Comparison of ENCODE assay signal across 23 cellular contexts in the genomic region with DNA sequence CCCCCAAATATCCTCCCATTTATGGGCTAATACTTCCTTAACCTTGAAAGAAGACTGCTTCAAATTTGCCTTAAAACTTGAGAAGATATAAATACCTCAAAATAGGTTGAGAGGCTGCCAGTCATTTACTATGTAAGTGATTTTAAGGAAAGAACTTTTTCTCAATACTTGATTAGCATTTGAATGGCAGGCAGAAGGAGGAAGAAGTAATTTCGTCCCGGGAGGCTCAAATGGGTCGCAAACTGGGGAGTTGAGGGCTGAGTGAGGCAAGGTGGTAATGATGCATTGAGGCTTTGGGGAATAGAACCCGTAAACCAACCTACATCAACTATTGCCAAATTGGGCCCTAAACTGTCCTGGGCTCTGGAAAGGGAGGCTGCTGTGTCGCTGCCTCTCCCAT. TPM values are rescaled to one million over a fixed set of nuclear protein-coding genes. Genes with fewer than 3 reads are reported as not detected.
DNase-seq lines count a peak whose midpoint lies in the region; FAIRE-seq and TF ChIP-seq lines count a peak whose summit lies in the region.
"Had no signal": no experiment of that assay in that cellular context is flagged by ENCODE, and none has a peak within 500 bp of the region (broad histone marks: within the 10 kb centered on the region; RNA-seq: fewer than 3 reads in every experiment).

No MANE protein-coding gene starts in this region.

- H3K56ac ChIP-seq in H9 (ENCODE audit: insufficient read length, low read depth, low read length) (no peak overlapping the region), H1 (replicated peaks; ENCODE audit: insufficient read length, low read depth, low read length) (no peak overlapping the region)

- H3F3A ChIP-seq in neural progenitor cell (ENCODE audit: low read depth), result peaks cover 17% of the 10 kb centered on the region

- H3K23ac ChIP-seq in H9 (ENCODE audit: insufficient read length, low read depth, low read length) (no peak overlapping the region), H1 (ENCODE audit: insufficient read length) (no peak overlapping the region)

- CTCF ChIA-PET in A673 (lab: Charles Lee), result no interaction called here
- CTCF ChIA-PET in H1 (lab: Charles Lee; ENCODE audit: partially characterized antibody), result interaction anchor here (0.7 to 0.8 kb wide), 2 partner anchors 10 to 278 kb away, joined by 3 to 5 read pairs; no protein-coding TSS in a partner anchor

- H3K36me3 ChIP-seq in A673 (ENCODE audit: insufficient read depth, low read length, poor library complexity, severe bottlenecking) (no peaks in the 10 kb centered on the region), H1 (ENCODE audit: control insufficient read depth in 2 of 4, insufficient read depth in 4 of 4, low read length in 3 of 4) (no peaks in the 10 kb centered on the region), neural progenitor cell (no peaks in the 10 kb centered on the region)
- H3K36me3 ChIP-seq: SJCRH30 had no signal

- H3K9ac ChIP-seq in H9 (ENCODE audit: extremely low read depth, insufficient read length, low read length), result no peak overlapping the region
- H3K9ac ChIP-seq in H1 (replicated peaks in 1 of 4; ENCODE audit: extremely low read depth in 1 of 4, low read depth in 3 of 4, low read length in 3 of 4), result no peak overlapping the region
- H3K9ac ChIP-seq in neural progenitor cell, result no peak overlapping the region

- no peak for TF ChIP-seq POLR2A in H1 (IDR thresholded peaks at IDR 0.05; ENCODE audit: control extremely low read depth in 1 of 2, low read depth in 2 of 2, low read length in 2 of 2)

- H3K4me2 ChIP-seq in H9 (ENCODE audit: insufficient read depth, insufficient read length, low read length) (peak overlapping the region; percentile 7), H1 (ENCODE audit: insufficient read depth in 1 of 2, low read depth in 2 of 2, low read length in 2 of 2) (peak overlapping the region; percentile 30 to 53), neural progenitor cell (peak overlapping the region; percentile 71)

- TF ChIP-seq CTCF in A673 (conservative IDR thresholded peaks at IDR 0.05; ENCODE audit: low read depth, low read length) (no peak), H9 (conservative IDR thresholded peaks at IDR 0.05) (no peak), H1 (IDR thresholded peaks at IDR 0.05; ENCODE audit: control extremely low read depth in 1 of 3, insufficient read depth in 1 of 3, low read depth in 1 of 3, low read length in 3 of 3) (no peak), neural progenitor cell (IDR thresholded peaks at IDR 0.05) (no peak)

- no peak overlapping the region for H3K4me3 ChIP-seq in A673 (ENCODE audit: low read depth, low read length, poor library complexity, severe bottlenecking)
- H3K4me3 ChIP-seq in H1 (ENCODE audit: extremely low read depth in 1 of 4, insufficient read depth in 2 of 4, low read depth in 3 of 4, low read length in 4 of 4), result peak overlapping the region in 1 of 4 experiments; percentile 27; a peak in 2 of 8 replicates
- no peak overlapping the region for H3K4me3 ChIP-seq in neural progenitor cell
- H3K4me3 ChIP-seq: SJCRH30 had no signal

- intact Hi-C loops in A673 (cut with micrococcal nuclease; ENCODE audit: unreplicated experiment), result no loop called here

- H3K18ac ChIP-seq in H9 (ENCODE audit: insufficient read length, low read depth, low read length) (no peak overlapping the region), H1 (ENCODE audit: extremely low read depth, low read length) (peak overlapping the region; percentile 66)

- no peaks in the 10 kb centered on the region; a peak in 1 of 7 replicates for H3K36me3 Mint-ChIP-seq in H9 (ENCODE audit: insufficient read depth in 1 of 3, low read depth in 3 of 3)
- H3K36me3 Mint-ChIP-seq in neural progenitor cell, result peaks cover 8% of the 10 kb centered on the region

- H3K23me2 ChIP-seq in H9 (ENCODE audit: insufficient read length, low read depth, low read length, poor library complexity, severe bottlenecking), result no peaks in the 10 kb centered on the region
- peaks cover 2% of the 10 kb centered on the region; the same call in 1 of the 2 replicates for H3K23me2 ChIP-seq in H1 (ENCODE audit: low read depth, low read length)

- no peak for FAIRE-seq in H1 (lab: Jason Lieb, UNC)
- FAIRE-seq: D721Med, HTR-8/SVneo, RCC 7860 had no signal

- H3K4ac ChIP-seq in H9 (ENCODE audit: low read depth, low read length) (no peak overlapping the region), H1 (replicated peaks; ENCODE audit: insufficient read length, low read depth, low read length) (no peak overlapping the region)

- peaks cover 2% of the 10 kb centered on the region for H3K27me3 Mint-ChIP-seq in H9 (ENCODE audit: low read depth)
- H3K27me3 Mint-ChIP-seq in neural progenitor cell (ENCODE audit: insufficient read depth, low read depth), result peaks cover 4% of the 10 kb centered on the region

- H2BK120ac ChIP-seq in H9 (ENCODE audit: low read depth, low read length, poor library complexity, severe bottlenecking) (no peak overlapping the region), H1 (replicated peaks; ENCODE audit: low read depth, low read length) (no peak overlapping the region)

- H2AK5ac ChIP-seq in H9 (ENCODE audit: insufficient read length, low read length) (no peak overlapping the region), H1 (ENCODE audit: low read depth, low read length) (no peak overlapping the region)

- DNase-seq in A673 (ENCODE audit: low spot score) (no peak), H9 (no peak), H1 (ENCODE audit: low read depth in 1 of 2, low spot score in 2 of 2) (no peak), neural progenitor cell (ENCODE audit: low spot score) (no peak), KG1 (lab: John Stamatoyannopoulos, UW) (no peak)
- DNase-seq in stimulated activated CD4-positive, alpha-beta T cell treated with anti-CD3 and anti-CD28 coated beads, Interleukin-4, amount 100 ng/mL, for 1 hour, result no peak
- no peak for DNase-seq in NK-92 treated with Interleukin-12 subunit alpha and Interleukin-12 subunit beta, amount 100 ng/mL, for 24 hours (lab: John Stamatoyannopoulos, UW)
- DNase-seq in stimulated activated CD4-positive, alpha-beta T cell treated with anti-CD3 and anti-CD28 coated beads, Interleukin-4, amount 100 ng/mL, for 4 hours, result no peak
- DNase-seq: 8988T, AML-193, DMS79, Karpas-422, NCI-H1417, NCI-H1694 treated with DMSO at 0.1 percent for 48 hours, NCI-H2081 treated with DMSO at 0.1 percent for 48 hours, NCI-H2171 treated with DMSO at 0.1 percent for 48 hours, NCI-H526, OCI-M1, SJCRH30 had no signal

- TF ChIP-seq EP300 in H1 (IDR thresholded peaks at IDR 0.05; ENCODE audit: borderline replicate concordance in 1 of 2, low read depth in 2 of 2, low read length in 2 of 2), result no peak

- no peaks in the 10 kb centered on the region for H3K79me2 ChIP-seq in H9 (ENCODE audit: insufficient read depth, low read length)
- peaks cover 0 to 6% of the 10 kb centered on the region in 2 experiments; a peak in 1 of 4 replicates for H3K79me2 ChIP-seq in H1 (ENCODE audit: control insufficient read depth in 1 of 2, insufficient read depth in 2 of 2, low read length in 2 of 2)
- H3K79me2 ChIP-seq in neural progenitor cell (ENCODE audit: low read depth), result no peaks in the 10 kb centered on the region

- no peak for TF ChIP-seq RAD21 in H1 (IDR thresholded peaks at IDR 0.05 in 1 of 2, conservative IDR thresholded peaks at IDR 0.05 in 1 of 2; ENCODE audit: low read depth in 2 of 2, low read length in 2 of 2)

- H2BK15ac ChIP-seq in H9 (ENCODE audit: low read depth, low read length) (no peak overlapping the region), H1 (ENCODE audit: low read length) (0 out of 2 replicates have a peak overlapping the region, but pooled peaks have one; percentile 63)

- H3K27ac Mint-ChIP-seq in H9 (peak overlapping the region in 1 of 3 experiments; percentile 11; a peak in 2 of 7 replicates), neural progenitor cell (no peak overlapping the region)

- H4K8ac ChIP-seq in H9 (replicated peaks; ENCODE audit: insufficient read length, low read depth, low read length) (no peak overlapping the region), H1 (ENCODE audit: extremely low read depth, insufficient read depth, low read length) (no peak overlapping the region)

- H4K5ac ChIP-seq in H9 (ENCODE audit: insufficient read length, low read depth, low read length) (no peak overlapping the region), H1 (ENCODE audit: insufficient read length, low read depth, low read length) (no peak overlapping the region)

- H3K14ac ChIP-seq in H9 (ENCODE audit: insufficient read depth, low read length) (no peak overlapping the region), H1 (ENCODE audit: insufficient read length) (no peak overlapping the region)

- BruUV-seq in A673 (replicated peaks; lab: Mats Ljungman, UMichigan), result no TSS peak

- H3K4me1 Mint-ChIP-seq in H9 (peaks cover 32 to 49% of the 10 kb centered on the region in 2 experiments), neural progenitor cell (peaks cover 44% of the 10 kb centered on the region)

- H2BK5ac ChIP-seq in H9 (ENCODE audit: insufficient read length, low read length) (no peak overlapping the region), H1 (ENCODE audit: low read depth, low read length) (peak overlapping the region; percentile 35; the same call in 1 of the 2 replicates)

- H4K91ac ChIP-seq in H9 (ENCODE audit: insufficient read length, low read depth, low read length), result no peak overlapping the region
- no peak overlapping the region for H4K91ac ChIP-seq in H1 (replicated peaks; ENCODE audit: insufficient read length, low read length)

- WGBS in H9 (ENCODE audit: extremely low coverage, insufficient read length, low lambda C conversion rate), result no CpG with 5 or more reads among the region's 5 CpGs
- 20% methylated on average over 5 of the region's 5 CpGs; no CpG with 5 or more reads in 1 of the 2 experiments for WGBS in H1 (ENCODE audit: extremely low coverage in 1 of 2, insufficient coverage in 1 of 2, insufficient read length in 1 of 2, insufficient replicate concordance in 2 of 2, low coverage in 1 of 2, low lambda C conversion rate in 2 of 2, missing lambda C conversion rate in 1 of 2), 2 experiments

- H3K4me3 Mint-ChIP-seq in H9, result no peak overlapping the region
- peak overlapping the region; percentile 20 for H3K4me3 Mint-ChIP-seq in neural progenitor cell
- H3K4me3 Mint-ChIP-seq: CD14-positive monocyte had no signal

- no peak overlapping the region for H2BK20ac ChIP-seq in H9 (ENCODE audit: low read depth, low read length, poor library complexity, severe bottlenecking)
- H2BK20ac ChIP-seq in H1 (ENCODE audit: low read length), result no peak overlapping the region

- H2BK12ac ChIP-seq in H9 (ENCODE audit: insufficient read length, low read depth, low read length) (no peak overlapping the region), H1 (ENCODE audit: low read depth, low read length) (no peak overlapping the region)

- H4K20me1 ChIP-seq in H9 (ENCODE audit: control insufficient read depth, insufficient read depth, insufficient read length), result no peaks in the 10 kb centered on the region
- no peaks in the 10 kb centered on the region for H4K20me1 ChIP-seq in H1 (replicated peaks in 1 of 2; ENCODE audit: control insufficient read depth in 1 of 2, insufficient read depth in 2 of 2, low read length in 2 of 2)
- peaks cover 36% of the 10 kb centered on the region for H4K20me1 ChIP-seq in neural progenitor cell (ENCODE audit: low read depth)

- H2AFZ ChIP-seq in H9 (ENCODE audit: low read length) (no peak overlapping the region), H1 (ENCODE audit: low read length) (no peak overlapping the region), neural progenitor cell (replicated peaks) (no peak overlapping the region)

- H3K79me1 ChIP-seq in H9 (ENCODE audit: insufficient read depth, low read depth, low read length, poor library complexity, severe bottlenecking) (no peaks in the 10 kb centered on the region), H1 (ENCODE audit: low read depth, low read length) (no peaks in the 10 kb centered on the region)

- POLR2A ChIA-PET in A673 (lab: Charles Lee; ENCODE audit: low non-redundant PET) (no interaction called here), H1 (lab: Charles Lee; ENCODE audit: partially characterized antibody) (interaction anchor here (1.4 kb wide), 1 partner anchor 10 kb away, joined by 3 read pairs; no protein-coding TSS in a partner anchor)

- H3K27me3 ChIP-seq in A673 (replicated peaks; ENCODE audit: insufficient read depth, low read depth, low read length, poor library complexity) (no peaks in the 10 kb centered on the region), H9 (ENCODE audit: insufficient read depth, low read length) (no peaks in the 10 kb centered on the region), H1 (replicated peaks in 1 of 4; ENCODE audit: control insufficient read depth in 3 of 4, extremely low read depth in 1 of 4, insufficient read depth in 3 of 4, low read length in 3 of 4) (no peaks in the 10 kb centered on the region), neural progenitor cell (no peaks in the 10 kb centered on the region)
- H3K27me3 ChIP-seq: SJCRH30 had no signal

- H3K4me1 ChIP-seq in A673 (ENCODE audit: insufficient read depth, low read length, poor library complexity, severe bottlenecking) (peaks cover 25% of the 10 kb centered on the region), H9 (ENCODE audit: insufficient read depth, low read length) (peaks cover 8% of the 10 kb centered on the region), H1 (replicated peaks in 1 of 4; ENCODE audit: control insufficient read depth in 3 of 4, insufficient read depth in 4 of 4, low read length in 3 of 4) (peaks cover 8 to 25% (median 19%) of the 10 kb centered on the region in 4 experiments), neural progenitor cell (peaks cover 26% of the 10 kb centered on the region)
- H3K4me1 ChIP-seq: SJCRH30 had no signal

- no peaks in the 10 kb centered on the region for H3K9me3 ChIP-seq in A673 (ENCODE audit: low read depth, low read length, poor library complexity, severe bottlenecking)
- no peaks in the 10 kb centered on the region for H3K9me3 ChIP-seq in H9 (ENCODE audit: control insufficient read depth, low read depth, low read length)
- no peaks in the 10 kb centered on the region for H3K9me3 ChIP-seq in H1 (ENCODE audit: insufficient read depth in 2 of 2, low read depth in 1 of 2, low read length in 1 of 2)
- H3K9me3 ChIP-seq in neural progenitor cell (ENCODE audit: low read depth), result no peaks in the 10 kb centered on the region
- H3K9me3 ChIP-seq: SJCRH30 had no signal

- peak overlapping the region; percentile 22 for H3K27ac ChIP-seq in A673 (ENCODE audit: low read depth, low read length, poor library complexity, severe bottlenecking)
- H3K27ac ChIP-seq in H9 (ENCODE audit: insufficient read length, low read depth, low read length), result no peak overlapping the region
- no peak overlapping the region for H3K27ac ChIP-seq in H1 (ENCODE audit: low read depth, low read length)
- H3K27ac ChIP-seq in neural progenitor cell, result no peak overlapping the region
- H3K27ac ChIP-seq: SJCRH30 had no signal

- 0 out of 5 replicates have a peak, but pooled peaks cover 0 to 3% of the 10 kb centered on the region in 2 experiments for H3K9me3 Mint-ChIP-seq in H9
- H3K9me3 Mint-ChIP-seq in neural progenitor cell, result peaks cover 5% of the 10 kb centered on the region

- no peak overlapping the region for H3T11ph ChIP-seq in H9 (ENCODE audit: low read length)

RNA-seq across cellular contexts. Expression of gene CAMK1D, which starts 11.1 kb away (rescaled TPM):
- total RNA-seq in A673 (2021) (23.7 and 27.0 TPM in 2 replicates), H9 (2021) (5.6 and 6.3 TPM in 2 replicates), neural progenitor cell (ENCODE audit: low replicate concordance) (7.6 and 8.8 TPM in 2 replicates)
- total RNA-seq in H1 (2021; fragmentation: NEBNext Ultra II Directional; extraction: Animal tissue kit (Norgen Biotek cat#: 25700)), result 8.9 and 10.6 TPM in 2 replicates
- 3.5 and 3.6 TPM in 2 replicates for polyA plus RNA-seq in H1 (2011; rRNA removed)
- polyA plus RNA-seq in H1 (2011; cell fraction: cytosol; rRNA removed), result 4.5 TPM
- 4.1 TPM for polyA plus RNA-seq in H1 (2011; cell fraction: nucleus; rRNA removed)
- 6.4 to 8.3 TPM (median 6.7 TPM) in 4 replicates for polyA plus RNA-seq in H1 (2012, experiment 1 of 2)
- polyA plus RNA-seq in H1 (2012, experiment 2 of 2), result 2.7 TPM
- 4.8 TPM for polyA plus RNA-seq in H1 (2013, experiment 1 of 2)
- 4.6 TPM for polyA plus RNA-seq in H1 (2013, experiment 2 of 2)
- polyA minus RNA-seq in H1 (2011; rRNA and poly(A)+ RNA removed), result 6.3 and 6.8 TPM in 2 replicates
- 4.6 TPM for polyA minus RNA-seq in H1 (2011; cell fraction: cytosol; rRNA and poly(A)+ RNA removed)
- 4.8 TPM for polyA minus RNA-seq in H1 (2011; cell fraction: nucleus; rRNA and poly(A)+ RNA removed)

Comparison
In these comparisons a context has a peak if more than half of its experiments do, and no peak if none do; other contexts are left out.
1. H3K4me2 ChIP-seq: peak in every context shown above with its lines; median percentile 71 in neural progenitor cell; 42 in H1; 7 in H9.